In the genomic region with DNA sequence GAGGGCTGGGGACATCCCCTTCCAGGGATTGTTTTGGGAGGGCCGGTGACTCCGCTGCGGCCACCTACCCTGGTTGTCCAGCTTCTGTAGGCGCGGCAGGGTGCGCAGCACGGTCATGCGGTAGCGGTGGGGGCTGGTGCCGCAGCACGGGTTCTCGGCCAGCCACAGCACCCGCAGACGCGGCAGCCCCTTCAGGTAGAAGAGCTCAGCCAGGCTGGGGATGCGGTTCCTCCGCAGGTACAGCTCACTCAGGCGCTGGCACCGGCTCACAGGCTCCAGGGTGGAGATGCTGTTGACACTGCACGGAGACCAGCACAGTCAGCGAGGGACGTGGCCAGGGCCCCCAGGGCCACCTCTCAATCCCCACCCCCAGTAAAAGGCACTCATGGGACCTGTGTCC, we compare ENCODE assay signal across 19 cellular contexts. TPM values are rescaled to one million over a fixed set of nuclear protein-coding genes. Genes with fewer than 3 reads are reported as not detected.
DNase-seq lines count a peak whose midpoint lies in the region; ATAC-seq, FAIRE-seq and TF ChIP-seq lines count a peak whose summit lies in the region.
"Had no signal": no experiment of that assay in that cellular context is flagged by ENCODE, and none has a peak within 500 bp of the region (broad histone marks: within the 10 kb centered on the region; RNA-seq: fewer than 3 reads in every experiment).

No MANE protein-coding gene starts in this region.

- no peaks in the 10 kb centered on the region for H3K36me3 Mint-ChIP-seq in chondrocyte (ENCODE audit: low read depth)

- peak overlapping the region; percentile 74 to 95 (median 91) for H3K4me2 ChIP-seq in BLaER1 treated with 17β-estradiol and CSF1 and Interleukin-3, amounts not matched to agents 10 nM and 100 nM
- H3K4me2 ChIP-seq in H1 (ENCODE audit: insufficient read depth in 1 of 2, low read depth in 2 of 2, low read length in 2 of 2) = no peak overlapping the region
- H3K4me2 ChIP-seq in neuronal stem cell (ENCODE audit: insufficient read depth, low read length, poor library complexity, severe bottlenecking) = no peak overlapping the region

- no peak for TF ChIP-seq CTCF in H1 (IDR thresholded peaks at IDR 0.05; ENCODE audit: control extremely low read depth in 1 of 3, insufficient read depth in 1 of 3, low read depth in 1 of 3, low read length in 3 of 3)
- TF ChIP-seq CTCF in thyroid gland (IDR thresholded peaks at IDR 0.05) = no peak
- TF ChIP-seq CTCF in chondrocyte (IDR thresholded peaks at IDR 0.05) = no peak

- peaks cover 45 to 99% (median 91%) of the 10 kb centered on the region in 10 experiments for H3K4me1 ChIP-seq in BLaER1 treated with 17β-estradiol and CSF1 and Interleukin-3, amounts not matched to agents 10 nM and 100 nM
- H3K4me1 ChIP-seq in H1 (replicated peaks in 1 of 4; ENCODE audit: control insufficient read depth in 3 of 4, insufficient read depth in 4 of 4, low read length in 3 of 4) (0 out of 7 replicates have a peak, but pooled peaks cover 0 to 1% (median 0%) of the 10 kb centered on the region in 4 experiments), neuronal stem cell (ENCODE audit: control insufficient read depth in 2 of 2, insufficient read depth in 1 of 2, low read depth in 1 of 2, low read length in 2 of 2) (peaks cover 0 to 4% of the 10 kb centered on the region in 2 donors), thyroid gland (peaks cover 6 to 7% of the 10 kb centered on the region in 2 donors)

- H4K8ac ChIP-seq in H1 (ENCODE audit: extremely low read depth, insufficient read depth, low read length) = no peak overlapping the region
- peak overlapping the region; percentile 65 for H4K8ac ChIP-seq in neuronal stem cell (ENCODE audit: low read depth, low read length)

- no peak overlapping the region for H3K27ac Mint-ChIP-seq in chondrocyte (ENCODE audit: unreplicated experiment)
- H3K27ac Mint-ChIP-seq: B cell, CD14-positive monocyte, HFFc6 had no signal

- peaks cover 23 to 77% (median 52%) of the 10 kb centered on the region in 11 experiments; a peak in 21 of 22 replicates for H4K20me1 ChIP-seq in BLaER1 treated with 17β-estradiol and CSF1 and Interleukin-3, amounts not matched to agents 10 nM and 100 nM
- peaks cover 0 to 6% of the 10 kb centered on the region in 2 experiments for H4K20me1 ChIP-seq in H1 (replicated peaks in 1 of 2; ENCODE audit: control insufficient read depth in 1 of 2, insufficient read depth in 2 of 2, low read length in 2 of 2)

- H3K4me3 Mint-ChIP-seq in chondrocyte (ENCODE audit: unreplicated experiment) = no peak overlapping the region
- H3K4me3 Mint-ChIP-seq: B cell, CD14-positive monocyte, HFFc6 had no signal

- peak overlapping the region in 6 of 11 experiments; percentile 27 to 65 (median 46); a peak in 9 of 22 replicates for H3K9ac ChIP-seq in BLaER1 treated with 17β-estradiol and CSF1 and Interleukin-3, amounts not matched to agents 10 nM and 100 nM
- H3K9ac ChIP-seq in H1 (replicated peaks in 1 of 4; ENCODE audit: extremely low read depth in 1 of 4, low read depth in 3 of 4, low read length in 3 of 4) (no peak overlapping the region), neuronal stem cell (ENCODE audit: low read depth, low read length, poor library complexity) (no peak overlapping the region)

- CTCF ChIA-PET in H1 (lab: Charles Lee; ENCODE audit: partially characterized antibody) = interaction anchor here (0.5 to 1.4 kb wide), 7 partner anchors 11 to 105 kb away, joined by 3 to 4 read pairs (median 3); no protein-coding TSS in a partner anchor

- peaks cover 10% of the 10 kb centered on the region for H3K4me1 Mint-ChIP-seq in chondrocyte (ENCODE audit: low read depth)
- H3K4me1 Mint-ChIP-seq: CD14-positive monocyte had no signal

- TF ChIP-seq EP300 in H1 (IDR thresholded peaks at IDR 0.05; ENCODE audit: borderline replicate concordance in 1 of 2, low read depth in 2 of 2, low read length in 2 of 2) = no peak

- no peak overlapping the region for H2AFZ ChIP-seq in H1 (ENCODE audit: low read length)
- no peak overlapping the region for H2AFZ ChIP-seq in neuronal stem cell (ENCODE audit: low read length)

- FAIRE-seq in GM12892 (lab: Jason Lieb, UNC) = no peak
- no peak for FAIRE-seq in H1 (lab: Jason Lieb, UNC)
- FAIRE-seq: A204.1, GM19239, HTR-8/SVneo, K562 had no signal

- no peak for ATAC-seq in GM18517 (IDR thresholded peaks at IDR 0.05; ENCODE audit: unreplicated experiment)
- ATAC-seq: K562 had no signal

- peak overlapping the region in 2 of 11 experiments; percentile 6 to 87; a peak in 2 of 22 replicates for H3K27ac ChIP-seq in BLaER1 treated with 17β-estradiol and CSF1 and Interleukin-3, amounts not matched to agents 10 nM and 100 nM
- H3K27ac ChIP-seq in H1 (ENCODE audit: low read depth, low read length) (no peak overlapping the region), neuronal stem cell (replicated peaks; ENCODE audit: low read length) (no peak overlapping the region), thyroid gland (no peak overlapping the region)

- 96% methylated on average over 10 of the region's 22 CpGs; no CpG with 5 or more reads in 1 of the 2 experiments for WGBS in H1 (ENCODE audit: extremely low coverage in 1 of 2, insufficient coverage in 1 of 2, insufficient read length in 1 of 2, insufficient replicate concordance in 2 of 2, low coverage in 1 of 2, low lambda C conversion rate in 2 of 2, missing lambda C conversion rate in 1 of 2), 2 experiments
- no CpG with 5 or more reads among the region's 22 CpGs for WGBS in neuronal stem cell (ENCODE audit: extremely low coverage in 2 of 2, insufficient read length in 2 of 2, insufficient replicate concordance in 1 of 2), 2 donors
- 80 to 100% methylated on average over 1 to 18 of the region's 22 CpGs for whole genome bisulfite sequencing in thyroid gland, 2 donors

- H3K79me2 ChIP-seq in H1 (ENCODE audit: control insufficient read depth in 1 of 2, insufficient read depth in 2 of 2, low read length in 2 of 2) = no peaks in the 10 kb centered on the region

- no peaks in the 10 kb centered on the region for H3K9me3 Mint-ChIP-seq in chondrocyte (ENCODE audit: low read depth)
- H3K9me3 Mint-ChIP-seq: CD14-positive monocyte, HFFc6 had no signal

- no peak overlapping the region for H3K18ac ChIP-seq in H1 (ENCODE audit: extremely low read depth, low read length)
- H3K18ac ChIP-seq in neuronal stem cell (ENCODE audit: low read length) = peak overlapping the region; percentile 28

- TF ChIP-seq POLR2A in GM12892 (IDR thresholded peaks at IDR 0.05; ENCODE audit: low read depth, low read length) (0 out of 2 replicates have a peak, but pooled peaks have one; percentile 20), H1 (IDR thresholded peaks at IDR 0.05; ENCODE audit: control extremely low read depth in 1 of 2, low read depth in 2 of 2, low read length in 2 of 2) (no peak), thyroid gland (IDR thresholded peaks at IDR 0.05) (no peak)

- intact Hi-C loops in thyroid gland (cut with DNase I) = no loop called here

- H2BK120ac ChIP-seq in H1 (replicated peaks; ENCODE audit: low read depth, low read length) = no peak overlapping the region
- no peak overlapping the region for H2BK120ac ChIP-seq in neuronal stem cell (ENCODE audit: low read depth, low read length)

- no peak overlapping the region for H3K56ac ChIP-seq in H1 (replicated peaks; ENCODE audit: insufficient read length, low read depth, low read length)

- H3K36me3 ChIP-seq in BLaER1 treated with 17β-estradiol and CSF1 and Interleukin-3, amounts not matched to agents 10 nM and 100 nM = peaks cover 0 to 31% (median 9%) of the 10 kb centered on the region in 11 experiments; a peak in 14 of 22 replicates
- H3K36me3 ChIP-seq in H1 (ENCODE audit: control insufficient read depth in 2 of 4, insufficient read depth in 4 of 4, low read length in 3 of 4) (peaks cover 0 to 4% (median 0%) of the 10 kb centered on the region in 4 experiments; a peak in 1 of 8 replicates), neuronal stem cell (replicated peaks in 1 of 2; ENCODE audit: control insufficient read depth in 2 of 2, insufficient read depth in 2 of 2, low read length in 2 of 2) (peaks cover 10 to 13% of the 10 kb centered on the region in 2 donors), thyroid gland (peaks cover 5 to 17% of the 10 kb centered on the region in 2 donors)

- H3K9me3 ChIP-seq in BLaER1 treated with 17β-estradiol and CSF1 and Interleukin-3, amounts not matched to agents 10 nM and 100 nM (replicated peaks in 1 of 11) = no peaks in the 10 kb centered on the region
- H3K9me3 ChIP-seq in H1 (ENCODE audit: insufficient read depth in 2 of 2, low read depth in 1 of 2, low read length in 1 of 2) = no peaks in the 10 kb centered on the region
- H3K9me3 ChIP-seq in neuronal stem cell (replicated peaks in 1 of 2; ENCODE audit: control insufficient read depth in 2 of 2, insufficient read depth in 1 of 2, low read depth in 1 of 2, low read length in 2 of 2) = no peaks in the 10 kb centered on the region
- no peaks in the 10 kb centered on the region for H3K9me3 ChIP-seq in thyroid gland

- H3K79me1 ChIP-seq in H1 (ENCODE audit: low read depth, low read length) (no peaks in the 10 kb centered on the region), neuronal stem cell (ENCODE audit: low read depth, low read length) (peaks cover 5% of the 10 kb centered on the region)

- no peak for TF ChIP-seq RAD21 in H1 (IDR thresholded peaks at IDR 0.05 in 1 of 2, conservative IDR thresholded peaks at IDR 0.05 in 1 of 2; ENCODE audit: low read depth in 2 of 2, low read length in 2 of 2)

- H4K91ac ChIP-seq in H1 (replicated peaks; ENCODE audit: insufficient read length, low read length) (no peak overlapping the region), neuronal stem cell (ENCODE audit: low read depth, low read length, poor library complexity) (no peak overlapping the region)

- no peak overlapping the region for H3K23ac ChIP-seq in H1 (ENCODE audit: insufficient read length)
- H3K23ac ChIP-seq in neuronal stem cell (ENCODE audit: low read depth, low read length, poor library complexity) = peak overlapping the region; percentile 70

- no peaks in the 10 kb centered on the region for H3K23me2 ChIP-seq in H1 (ENCODE audit: low read depth, low read length)

- H2AK5ac ChIP-seq in H1 (ENCODE audit: low read depth, low read length) (0 out of 2 replicates have a peak overlapping the region, but pooled peaks have one; percentile 6), neuronal stem cell (ENCODE audit: low read depth, low read length) (peak overlapping the region; percentile 64)

- H2BK5ac ChIP-seq in H1 (ENCODE audit: low read depth, low read length) (no peak overlapping the region), neuronal stem cell (ENCODE audit: low read length) (no peak overlapping the region)

- H3K4ac ChIP-seq in H1 (replicated peaks; ENCODE audit: insufficient read length, low read depth, low read length) = no peak overlapping the region
- H3K4ac ChIP-seq in neuronal stem cell (ENCODE audit: low read length) = no peak overlapping the region

- H2BK20ac ChIP-seq in H1 (ENCODE audit: low read length) = no peak overlapping the region

- no peak overlapping the region for H4K5ac ChIP-seq in H1 (ENCODE audit: insufficient read length, low read depth, low read length)

- no peaks in the 10 kb centered on the region for H3K27me3 ChIP-seq in BLaER1 treated with 17β-estradiol and CSF1 and Interleukin-3, amounts not matched to agents 10 nM and 100 nM
- no peaks in the 10 kb centered on the region for H3K27me3 ChIP-seq in H1 (replicated peaks in 1 of 4; ENCODE audit: control insufficient read depth in 3 of 4, extremely low read depth in 1 of 4, insufficient read depth in 3 of 4, low read length in 3 of 4)
- peaks cover 0 to 2% (median 0%) of the 10 kb centered on the region in 3 experiments for H3K27me3 ChIP-seq in neuronal stem cell (ENCODE audit: control insufficient read depth in 3 of 3, insufficient read depth in 3 of 3, low read depth in 1 of 3, low read length in 3 of 3)
- H3K27me3 ChIP-seq in thyroid gland = no peaks in the 10 kb centered on the region

- H2BK12ac ChIP-seq in H1 (ENCODE audit: low read depth, low read length) (no peak overlapping the region), neuronal stem cell (ENCODE audit: low read length) (peak overlapping the region; percentile 19)

- no peak overlapping the region for H2BK15ac ChIP-seq in H1 (ENCODE audit: low read length)
- H2BK15ac ChIP-seq in neuronal stem cell (ENCODE audit: low read length) = peak overlapping the region; percentile 2

- no peak overlapping the region for H3K4me3 ChIP-seq in BLaER1 treated with 17β-estradiol and CSF1 and Interleukin-3, amounts not matched to agents 10 nM and 100 nM
- no peak overlapping the region for H3K4me3 ChIP-seq in H1 (ENCODE audit: extremely low read depth in 1 of 4, insufficient read depth in 2 of 4, low read depth in 3 of 4, low read length in 4 of 4)
- no peak overlapping the region for H3K4me3 ChIP-seq in neuronal stem cell (ENCODE audit: low read length in 2 of 2)
- no peak overlapping the region for H3K4me3 ChIP-seq in thyroid gland (replicated peaks in 1 of 3)
- H3K4me3 ChIP-seq: K562 had no signal

- DNase-seq in GM12892 (ENCODE audit: insufficient read length) (no peak), H1 (ENCODE audit: low read depth in 1 of 2, low spot score in 2 of 2) (no peak), neuronal stem cell (ENCODE audit: low spot score) (no peak), thyroid gland (no peak), chondrocyte (ENCODE audit: low spot score) (no peak)
- DNase-seq: Calu3, DMS 273 treated with DMSO at 0.1 percent for 48 hours, HCEC 1CT, HFFc6 had no signal

- H3K27me3 Mint-ChIP-seq in chondrocyte (ENCODE audit: low read depth) = no peaks in the 10 kb centered on the region
- H3K27me3 Mint-ChIP-seq: B cell had no signal

- H3K14ac ChIP-seq in H1 (ENCODE audit: insufficient read length) (no peak overlapping the region), neuronal stem cell (ENCODE audit: low read length) (no peak overlapping the region)

- POLR2A ChIA-PET in H1 (lab: Charles Lee; ENCODE audit: partially characterized antibody) = interaction anchor here (0.8 to 3.7 kb wide), 5 partner anchors 9 to 18 kb away, joined by 3 to 11 read pairs (median 5); no protein-coding TSS in a partner anchor

RNA-seq across cellular contexts. Expression of a gene that starts 6.2 kb away (rescaled TPM):
- polyA plus RNA-seq in GM12892 (2012; ENCODE audit: missing spikeins) = 4.7 TPM
- 10.6 and 11.6 TPM in 2 replicates for total RNA-seq in H1 (2021; fragmentation: NEBNext Ultra II Directional; extraction: Animal tissue kit (Norgen Biotek cat#: 25700))
- polyA plus RNA-seq in H1 (2011; rRNA removed) = 12.0 and 20.5 TPM in 2 replicates
- 14.8 TPM for polyA plus RNA-seq in H1 (2011; cell fraction: cytosol; rRNA removed)
- 59.6 TPM for polyA plus RNA-seq in H1 (2011; cell fraction: nucleus; rRNA removed)
- 6.5 to 11.7 TPM (median 11.0 TPM) in 4 replicates for polyA plus RNA-seq in H1 (2012, experiment 1 of 2)
- polyA plus RNA-seq in H1 (2012, experiment 2 of 2) = 5.2 TPM
- polyA plus RNA-seq in H1 (2013, experiment 1 of 2) = 9.3 TPM
- polyA plus RNA-seq in H1 (2013, experiment 2 of 2) = 7.4 TPM
- 2.4 and 2.6 TPM in 2 replicates for polyA minus RNA-seq in H1 (2011; rRNA and poly(A)+ RNA removed)
- polyA minus RNA-seq in H1 (2011; cell fraction: cytosol; rRNA and poly(A)+ RNA removed) = 4.1 TPM
- polyA minus RNA-seq in H1 (2011; cell fraction: nucleus; rRNA and poly(A)+ RNA removed) = 7.8 TPM
- polyA plus RNA-seq in neuronal stem cell (2013, experiment 1 of 2) = 13.0 TPM
- polyA plus RNA-seq in neuronal stem cell (2013, experiment 2 of 2) = 12.0 TPM
- total RNA-seq in thyroid gland (10 to 100 TPM; 55.2 to 93.4 (median 64.1) TPM), chondrocyte (14.2 to 19.5 TPM (median 17.7 TPM) in 3 replicates)

RNA-seq across cellular contexts. Expression of a gene that starts 20.5 kb away (rescaled TPM):
- polyA plus RNA-seq in GM12892 (2012; ENCODE audit: missing spikeins) = 1.8 TPM
- 0.28 and 0.36 TPM in 2 replicates for total RNA-seq in H1 (2021; fragmentation: NEBNext Ultra II Directional; extraction: Animal tissue kit (Norgen Biotek cat#: 25700))
- 0.17 and 0.27 TPM in 2 replicates for polyA plus RNA-seq in H1 (2011; rRNA removed)
- polyA plus RNA-seq in H1 (2011; cell fraction: cytosol; rRNA removed) = 0.27 TPM
- polyA plus RNA-seq in H1 (2011; cell fraction: nucleus; rRNA removed) = 0.64 TPM
- 0.13 to 0.59 TPM (median 0.25 TPM) in 4 replicates for polyA plus RNA-seq in H1 (2012, experiment 1 of 2)
- polyA plus RNA-seq in H1 (2012, experiment 2 of 2) = 0.10 TPM
- 0.30 TPM for polyA plus RNA-seq in H1 (2013, experiment 1 of 2)
- 0.15 TPM for polyA plus RNA-seq in H1 (2013, experiment 2 of 2)
- 0.17 and 0.22 TPM in 2 replicates for polyA minus RNA-seq in H1 (2011; rRNA and poly(A)+ RNA removed)
- 1.5 TPM for polyA minus RNA-seq in H1 (2011; cell fraction: cytosol; rRNA and poly(A)+ RNA removed)
- 1.2 TPM for polyA minus RNA-seq in H1 (2011; cell fraction: nucleus; rRNA and poly(A)+ RNA removed)
- polyA plus RNA-seq in neuronal stem cell (2013, experiment 1 of 2) = 0.03 TPM
- 0.03 TPM for polyA plus RNA-seq in neuronal stem cell (2013, experiment 2 of 2)
- 1 to 10 TPM in 1 of 4 donors, under 1 TPM in 3; 0.67 to 2.6 (median 0.88) TPM for total RNA-seq in thyroid gland
- 0.21 to 0.32 TPM in 2 of 3 replicates, not detected in the other for total RNA-seq in chondrocyte
- total RNA-seq: Calu3 had no signal

RNA-seq across cellular contexts. Expression of a gene that starts 33.1 kb away (rescaled TPM):
- polyA plus RNA-seq in GM12892 (2012; ENCODE audit: missing spikeins) = 83.1 TPM
- 76.7 and 82.3 TPM in 2 replicates for total RNA-seq in H1 (2021; fragmentation: NEBNext Ultra II Directional; extraction: Animal tissue kit (Norgen Biotek cat#: 25700))
- 80.2 and 106 TPM in 2 replicates for polyA plus RNA-seq in H1 (2011; rRNA removed)
- polyA plus RNA-seq in H1 (2011; cell fraction: cytosol; rRNA removed) = 87.2 TPM
- 210 TPM for polyA plus RNA-seq in H1 (2011; cell fraction: nucleus; rRNA removed)
- 40.8 to 95.9 TPM (median 88.0 TPM) in 4 replicates for polyA plus RNA-seq in H1 (2012, experiment 1 of 2)
- polyA plus RNA-seq in H1 (2012, experiment 2 of 2) = 60.1 TPM
- 42.3 TPM for polyA plus RNA-seq in H1 (2013, experiment 1 of 2)
- polyA plus RNA-seq in H1 (2013, experiment 2 of 2) = 40.2 TPM
- polyA minus RNA-seq in H1 (2011; rRNA and poly(A)+ RNA removed) = 32.1 and 43.0 TPM in 2 replicates
- polyA minus RNA-seq in H1 (2011; cell fraction: cytosol; rRNA and poly(A)+ RNA removed) = 45.9 TPM
- 49.0 TPM for polyA minus RNA-seq in H1 (2011; cell fraction: nucleus; rRNA and poly(A)+ RNA removed)
- polyA plus RNA-seq in neuronal stem cell (2013, experiment 1 of 2) = 37.4 TPM
- 35.9 TPM for polyA plus RNA-seq in neuronal stem cell (2013, experiment 2 of 2)
- total RNA-seq in thyroid gland (100 to 1,000 TPM in 2 of 4 donors, 10 to 100 TPM in 2; 68.5 to 103 (median 96.8) TPM), chondrocyte (112 to 129 TPM (median 129 TPM) in 3 replicates)

RNA-seq across cellular contexts. Expression of a gene that starts 47.3 kb away (rescaled TPM):
- polyA plus RNA-seq in GM12892 (2012; ENCODE audit: missing spikeins) = 0.11 TPM
- 0.10 TPM in 1 of 2 replicates, not detected in the other for total RNA-seq in H1 (2021; fragmentation: NEBNext Ultra II Directional; extraction: Animal tissue kit (Norgen Biotek cat#: 25700))
- polyA plus RNA-seq in H1 (2011; rRNA removed) = 0.09 and 0.20 TPM in 2 replicates
- 0.10 TPM for polyA plus RNA-seq in H1 (2011; cell fraction: cytosol; rRNA removed)
- polyA plus RNA-seq in H1 (2011; cell fraction: nucleus; rRNA removed) = 1.0 TPM
- polyA plus RNA-seq in H1 (2012, experiment 1 of 2) = 0.16 to 0.23 TPM (median 0.20 TPM) in 3 of 4 replicates, not detected in the other
- polyA plus RNA-seq in H1 (2012, experiment 2 of 2) = 0.09 TPM
- 0.02 TPM for polyA plus RNA-seq in H1 (2013, experiment 1 of 2)
- not detected for polyA plus RNA-seq in H1 (2013, experiment 2 of 2)
- polyA minus RNA-seq in H1 (2011; rRNA and poly(A)+ RNA removed) = 0.06 and 0.10 TPM in 2 replicates
- not detected for polyA minus RNA-seq in H1 (2011; cell fraction: cytosol; rRNA and poly(A)+ RNA removed)
- 0.30 TPM for polyA minus RNA-seq in H1 (2011; cell fraction: nucleus; rRNA and poly(A)+ RNA removed)
- not detected for polyA plus RNA-seq in neuronal stem cell (2013, experiment 1 of 2)
- not detected for polyA plus RNA-seq in neuronal stem cell (2013, experiment 2 of 2)
- under 1 TPM in 1 of 4 donors, not detected in 3; 0.13 TPM for total RNA-seq in thyroid gland
- not detected in 3 replicates for total RNA-seq in chondrocyte
- total RNA-seq: B cell, Calu3, Daoy, H4, K562 had no signal
- polyA plus RNA-seq: CD14-positive monocyte had no signal

Comparison
In these comparisons a context has a peak if more than half of its experiments do, and no peak if none do; other contexts are left out.
1. H3K4me2 ChIP-seq: peak in BLaER1 treated with 17β-estradiol and CSF1 and Interleukin-3, amounts not matched to agents 10 nM and 100 nM (11 of 11); none in H1 (0 of 2) and neuronal stem cell (single experiment).
2. H3K9ac ChIP-seq: peak in BLaER1 treated with 17β-estradiol and CSF1 and Interleukin-3, amounts not matched to agents 10 nM and 100 nM (6 of 11); none in H1 (0 of 4) and neuronal stem cell (single experiment).